In genomic region chrX:130401415-130402210, GRCh38 we compare ENCODE assay signal across 8 cellular contexts. TPM values are rescaled to one million over a fixed set of nuclear protein-coding genes. Genes with fewer than 3 reads are reported as not detected.
DNase-seq lines count a peak whose midpoint lies in the region; ATAC-seq and TF ChIP-seq lines count a peak whose summit lies in the region.

TSS of gene RBMX2 (plus strand) at chrX:130401987. CDS start at chrX:130402033, 46 bp downstream.

- H3K4me3 ChIP-seq in GM12875 (ENCODE audit: low read depth, low read length) (peak within 1 kb of the TSS; percentile 86), upper lobe of right lung (peak within 1 kb of the TSS; percentile 71)

- peak within 1 kb of the TSS; percentile 93 to 97 for H3K27ac Mint-ChIP-seq in T-cell

- CTCF ChIA-PET in T-cell (lab: Charles Lee), result no interaction called here

- peaks cover 21 to 35% (median 21%) of the 10 kb centered on the region in 3 donors for H3K4me1 Mint-ChIP-seq in T-cell

- peaks cover 7 to 16% of the 10 kb centered on the region in 2 donors for H3K27me3 Mint-ChIP-seq in T-cell

- TF ChIP-seq CTCF in GM12875 (IDR thresholded peaks at IDR 0.05; ENCODE audit: borderline replicate concordance, insufficient read depth, low read depth, low read length), result no peak
- TF ChIP-seq CTCF in upper lobe of right lung (IDR thresholded peaks at IDR 0.05), result no peak

- ATAC-seq in HG02642 (IDR thresholded peaks at IDR 0.05; ENCODE audit: poor library complexity, unreplicated experiment) (peak; percentile 98), T-cell (replicated peaks in 1 of 4) (peak; percentile 92 to 95 (median 92)), upper lobe of right lung (peak; percentile 99)

- H3K9me3 ChIP-seq in upper lobe of right lung, result no peaks in the 10 kb centered on the region

- no peaks in the 10 kb centered on the region for H3K27me3 ChIP-seq in upper lobe of right lung

- peak within 1 kb of the TSS; percentile 83 to 91 (median 90) for H3K4me3 Mint-ChIP-seq in T-cell

- POLR2A ChIA-PET in T-cell (lab: Charles Lee), result no interaction called here

- intact Hi-C loops in cardiac septum (cut with DNase I), result loop anchor here (5.0 kb wide), 1 partner anchor 501 kb away; the partner anchor contains the start of gene ENOX2
- intact Hi-C loops in posterior cingulate gyrus (cut with DNase I), result loop anchor here (5.0 to 10.0 kb wide), 2 partner anchors 133 to 501 kb away; partner anchors contain the start of gene ENOX2
- intact Hi-C loops in upper lobe of right lung (cut with DNase I), result no loop called here

- H3K9me3 Mint-ChIP-seq in T-cell, result no peaks in the 10 kb centered on the region

- WGBS in adipose tissue, 3 donors, result 0 to 33% (median 1%) methylated on average over 24 to 47 of the region's 47 CpGs

- H3K4me1 ChIP-seq in upper lobe of right lung, result no peaks in the 10 kb centered on the region

- H3K27ac ChIP-seq in adipose tissue (ENCODE audit: low read depth, low read length) (no peak within 1 kb of the TSS), upper lobe of right lung (peak within 1 kb of the TSS; percentile 81)

- peaks cover 4% of the 10 kb centered on the region for H3K36me3 Mint-ChIP-seq in T-cell

- DNase-seq in NCI-H1105 (lab: John Stamatoyannopoulos, UW) (peak; percentile 47), T-cell (peak; percentile 33 to 75 (median 58)), cardiac septum (ENCODE audit: low spot score) (peak; percentile 89), posterior cingulate gyrus (peak; percentile 52 to 97 (median 68)), upper lobe of right lung (peak; percentile 89)

- no peaks in the 10 kb centered on the region for H3K36me3 ChIP-seq in upper lobe of right lung

RNA-seq across cellular contexts. Expression of gene RBMX2, which starts in this region (rescaled TPM):
- total RNA-seq in T-cell, result 10 to 100 TPM; 18.6 to 20.8 (median 20.2) TPM
- 10 to 100 TPM; 11.3 to 24.7 (median 11.7) TPM for polyA plus RNA-seq in adipose tissue
- total RNA-seq in cardiac septum, result 13.3 TPM
- 16.0 TPM for total RNA-seq in upper lobe of right lung
